ENCODE assay signal across 1 cellular context in the genomic region with DNA sequence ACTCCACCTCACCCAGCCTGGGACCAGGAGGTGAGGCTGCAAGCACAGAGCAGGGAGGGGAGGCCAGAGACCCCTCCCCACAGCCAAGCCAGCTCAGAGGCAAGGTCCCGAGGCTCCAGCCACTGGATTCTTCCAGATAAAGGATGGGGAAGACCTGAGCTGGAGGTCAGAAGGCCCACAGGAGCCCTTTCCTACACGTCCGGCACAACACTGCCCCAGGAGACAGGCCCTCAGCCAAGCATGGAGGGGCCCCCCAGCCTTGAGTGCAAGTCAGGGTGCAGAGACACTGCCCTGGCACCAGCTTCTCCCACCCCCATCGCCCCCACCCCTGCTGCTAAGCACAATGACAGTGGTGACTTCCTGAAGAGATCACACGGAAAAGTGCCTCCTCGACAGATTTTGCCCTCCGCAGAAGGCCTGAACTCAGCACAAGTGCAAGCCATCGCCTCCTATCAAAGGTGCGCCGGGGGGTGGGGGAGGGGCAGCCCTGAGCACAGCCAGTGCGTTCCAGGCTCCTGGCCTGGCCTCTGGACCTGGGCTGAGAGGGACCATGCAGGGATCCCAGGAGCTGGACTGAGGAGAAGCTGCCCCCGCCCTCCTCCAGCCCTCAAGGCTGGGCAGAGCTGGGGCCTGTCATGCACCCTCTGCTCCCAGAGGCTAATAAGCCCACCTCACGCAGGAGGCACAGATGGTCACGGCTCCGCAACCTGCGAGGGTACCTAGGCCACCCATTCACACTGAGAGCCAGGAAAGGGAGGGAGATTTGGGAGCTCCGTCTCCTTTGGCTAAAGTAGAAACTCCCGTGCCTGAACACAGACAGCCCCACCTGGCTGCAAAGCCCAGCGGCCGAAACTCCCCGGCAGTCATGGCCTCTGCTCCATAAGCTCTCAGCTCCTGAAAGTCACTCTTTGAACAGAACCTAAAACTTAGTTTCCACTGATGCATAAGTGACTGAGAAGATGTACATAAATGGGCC.
A peak's percentile ranks its signal among the peaks of the same experiment; 100 is the strongest.
TF ChIP-seq lines count a peak whose summit lies in the region.

No MANE protein-coding gene starts in this region.

TF ChIP-seq in HepG2, 621 proteins besides CTCF, POLR2A, EP300 and RAD21 (continued from another document and continues in another):
- no peak for TF ChIP-seq SMAD9 (CRISPR knock-in tag; IDR thresholded peaks at IDR 0.05)
- TF ChIP-seq, protein P1, sequence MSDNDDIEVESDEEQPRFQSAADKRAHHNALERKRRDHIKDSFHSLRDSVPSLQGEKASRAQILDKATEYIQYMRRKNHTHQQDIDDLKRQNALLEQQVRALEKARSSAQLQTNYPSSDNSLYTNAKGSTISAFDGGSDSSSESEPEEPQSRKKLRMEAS (IDR thresholded peaks at IDR 0.05), result peak; percentile 48; the same call in 1 of the 2 replicates
- TF ChIP-seq FOXP1 (IDR thresholded peaks at IDR 0.05), result no peak
- no peak for TF ChIP-seq FOXP1 (CRISPR knock-in tag; IDR thresholded peaks at IDR 0.05)
- no peak; the same call in 1 of the 2 replicates for TF ChIP-seq AHR (CRISPR knock-in tag; IDR thresholded peaks at IDR 0.05)
- peak; percentile 35; the same call in 1 of the 2 replicates for TF ChIP-seq YEATS4 (CRISPR knock-in tag; IDR thresholded peaks at IDR 0.05; ENCODE audit: borderline replicate concordance)
- no peak for TF ChIP-seq PHF5A (CRISPR knock-in tag; IDR thresholded peaks at IDR 0.05; ENCODE audit: low read depth, unreplicated experiment)
- TF ChIP-seq PHF20 (CRISPR knock-in tag; IDR thresholded peaks at IDR 0.05), result no peak
- no peak for TF ChIP-seq ASH2L (IDR thresholded peaks at IDR 0.05; ENCODE audit: insufficient read length, low read depth, low read length)
- TF ChIP-seq ZNF205 (CRISPR knock-in tag; IDR thresholded peaks at IDR 0.05), result no peak
- TF ChIP-seq PRDM15 (CRISPR knock-in tag; IDR thresholded peaks at IDR 0.05), result peak; percentile 68; the same call in 1 of the 2 replicates
- TF ChIP-seq ZNF605 (CRISPR knock-in tag; IDR thresholded peaks at IDR 0.05), result 0 out of 2 replicates have a peak, but pooled peaks have one; percentile 14
- TF ChIP-seq ZNF547 (CRISPR knock-in tag; IDR thresholded peaks at IDR 0.05), result no peak
- TF ChIP-seq HNRNPUL1 (IDR thresholded peaks at IDR 0.05; ENCODE audit: low read depth, low read length), result no peak
- TF ChIP-seq POGZ (CRISPR knock-in tag; IDR thresholded peaks at IDR 0.05), result no peak
- TF ChIP-seq, protein P2, sequence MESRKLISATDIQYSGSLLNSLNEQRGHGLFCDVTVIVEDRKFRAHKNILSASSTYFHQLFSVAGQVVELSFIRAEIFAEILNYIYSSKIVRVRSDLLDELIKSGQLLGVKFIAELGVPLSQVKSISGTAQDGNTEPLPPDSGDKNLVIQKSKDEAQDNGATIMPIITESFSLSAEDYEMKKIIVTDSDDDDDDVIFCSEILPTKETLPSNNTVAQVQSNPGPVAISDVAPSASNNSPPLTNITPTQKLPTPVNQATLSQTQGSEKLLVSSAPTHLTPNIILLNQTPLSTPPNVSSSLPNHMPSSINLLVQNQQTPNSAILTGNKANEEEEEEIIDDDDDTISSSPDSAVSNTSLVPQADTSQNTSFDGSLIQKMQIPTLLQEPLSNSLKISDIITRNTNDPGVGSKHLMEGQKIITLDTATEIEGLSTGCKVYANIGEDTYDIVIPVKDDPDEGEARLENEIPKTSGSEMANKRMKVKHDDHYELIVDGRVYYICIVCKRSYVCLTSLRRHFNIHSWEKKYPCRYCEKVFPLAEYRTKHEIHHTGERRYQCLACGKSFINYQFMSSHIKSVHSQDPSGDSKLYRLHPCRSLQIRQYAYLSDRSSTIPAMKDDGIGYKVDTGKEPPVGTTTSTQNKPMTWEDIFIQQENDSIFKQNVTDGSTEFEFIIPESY (CRISPR knock-in tag; IDR thresholded peaks at IDR 0.05), result 0 out of 2 replicates have a peak, but pooled peaks have one; percentile 5
- peak; percentile 45; the same call in 1 of the 2 replicates for TF ChIP-seq ARNTL (CRISPR knock-in tag; IDR thresholded peaks at IDR 0.05)
- TF ChIP-seq KMT2B (CRISPR knock-in tag; IDR thresholded peaks at IDR 0.05), result no peak
- 0 out of 2 replicates have a peak, but pooled peaks have one; percentile 23 for TF ChIP-seq ZBTB7B (CRISPR knock-in tag; IDR thresholded peaks at IDR 0.05)
- TF ChIP-seq, protein P3, sequence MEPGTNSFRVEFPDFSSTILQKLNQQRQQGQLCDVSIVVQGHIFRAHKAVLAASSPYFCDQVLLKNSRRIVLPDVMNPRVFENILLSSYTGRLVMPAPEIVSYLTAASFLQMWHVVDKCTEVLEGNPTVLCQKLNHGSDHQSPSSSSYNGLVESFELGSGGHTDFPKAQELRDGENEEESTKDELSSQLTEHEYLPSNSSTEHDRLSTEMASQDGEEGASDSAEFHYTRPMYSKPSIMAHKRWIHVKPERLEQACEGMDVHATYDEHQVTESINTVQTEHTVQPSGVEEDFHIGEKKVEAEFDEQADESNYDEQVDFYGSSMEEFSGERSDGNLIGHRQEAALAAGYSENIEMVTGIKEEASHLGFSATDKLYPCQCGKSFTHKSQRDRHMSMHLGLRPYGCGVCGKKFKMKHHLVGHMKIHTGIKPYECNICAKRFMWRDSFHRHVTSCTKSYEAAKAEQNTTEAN (CRISPR knock-in tag; conservative IDR thresholded peaks at IDR 0.05), result no peak
- TF ChIP-seq, protein P4, sequence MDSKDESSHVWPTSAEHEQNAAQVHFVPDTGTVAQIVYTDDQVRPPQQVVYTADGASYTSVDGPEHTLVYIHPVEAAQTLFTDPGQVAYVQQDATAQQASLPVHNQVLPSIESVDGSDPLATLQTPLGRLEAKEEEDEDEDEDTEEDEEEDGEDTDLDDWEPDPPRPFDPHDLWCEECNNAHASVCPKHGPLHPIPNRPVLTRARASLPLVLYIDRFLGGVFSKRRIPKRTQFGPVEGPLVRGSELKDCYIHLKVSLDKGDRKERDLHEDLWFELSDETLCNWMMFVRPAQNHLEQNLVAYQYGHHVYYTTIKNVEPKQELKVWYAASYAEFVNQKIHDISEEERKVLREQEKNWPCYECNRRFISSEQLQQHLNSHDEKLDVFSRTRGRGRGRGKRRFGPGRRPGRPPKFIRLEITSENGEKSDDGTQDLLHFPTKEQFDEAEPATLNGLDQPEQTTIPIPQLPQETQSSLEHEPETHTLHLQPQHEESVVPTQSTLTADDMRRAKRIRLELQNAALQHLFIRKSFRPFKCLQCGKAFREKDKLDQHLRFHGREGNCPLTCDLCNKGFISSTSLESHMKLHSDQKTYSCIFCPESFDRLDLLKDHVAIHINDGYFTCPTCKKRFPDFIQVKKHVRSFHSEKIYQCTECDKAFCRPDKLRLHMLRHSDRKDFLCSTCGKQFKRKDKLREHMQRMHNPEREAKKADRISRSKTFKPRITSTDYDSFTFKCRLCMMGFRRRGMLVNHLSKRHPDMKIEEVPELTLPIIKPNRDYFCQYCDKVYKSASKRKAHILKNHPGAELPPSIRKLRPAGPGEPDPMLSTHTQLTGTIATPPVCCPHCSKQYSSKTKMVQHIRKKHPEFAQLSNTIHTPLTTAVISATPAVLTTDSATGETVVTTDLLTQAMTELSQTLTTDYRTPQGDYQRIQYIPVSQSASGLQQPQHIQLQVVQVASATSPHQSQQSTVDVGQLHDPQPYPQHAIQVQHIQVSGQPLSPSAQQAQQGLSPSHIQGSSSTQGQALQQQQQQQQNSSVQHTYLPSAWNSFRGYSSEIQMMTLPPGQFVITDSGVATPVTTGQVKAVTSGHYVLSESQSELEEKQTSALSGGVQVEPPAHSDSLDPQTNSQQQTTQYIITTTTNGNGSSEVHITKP (CRISPR knock-in tag; IDR thresholded peaks at IDR 0.05; ENCODE audit: low read depth), result no peak
- no peak for TF ChIP-seq ZFP82 (CRISPR knock-in tag; IDR thresholded peaks at IDR 0.05; ENCODE audit: borderline replicate concordance)
- TF ChIP-seq E2F2 (CRISPR knock-in tag; IDR thresholded peaks at IDR 0.05; ENCODE audit: borderline replicate concordance), result 0 out of 2 replicates have a peak, but pooled peaks have one; percentile 49
- TF ChIP-seq, protein P5, sequence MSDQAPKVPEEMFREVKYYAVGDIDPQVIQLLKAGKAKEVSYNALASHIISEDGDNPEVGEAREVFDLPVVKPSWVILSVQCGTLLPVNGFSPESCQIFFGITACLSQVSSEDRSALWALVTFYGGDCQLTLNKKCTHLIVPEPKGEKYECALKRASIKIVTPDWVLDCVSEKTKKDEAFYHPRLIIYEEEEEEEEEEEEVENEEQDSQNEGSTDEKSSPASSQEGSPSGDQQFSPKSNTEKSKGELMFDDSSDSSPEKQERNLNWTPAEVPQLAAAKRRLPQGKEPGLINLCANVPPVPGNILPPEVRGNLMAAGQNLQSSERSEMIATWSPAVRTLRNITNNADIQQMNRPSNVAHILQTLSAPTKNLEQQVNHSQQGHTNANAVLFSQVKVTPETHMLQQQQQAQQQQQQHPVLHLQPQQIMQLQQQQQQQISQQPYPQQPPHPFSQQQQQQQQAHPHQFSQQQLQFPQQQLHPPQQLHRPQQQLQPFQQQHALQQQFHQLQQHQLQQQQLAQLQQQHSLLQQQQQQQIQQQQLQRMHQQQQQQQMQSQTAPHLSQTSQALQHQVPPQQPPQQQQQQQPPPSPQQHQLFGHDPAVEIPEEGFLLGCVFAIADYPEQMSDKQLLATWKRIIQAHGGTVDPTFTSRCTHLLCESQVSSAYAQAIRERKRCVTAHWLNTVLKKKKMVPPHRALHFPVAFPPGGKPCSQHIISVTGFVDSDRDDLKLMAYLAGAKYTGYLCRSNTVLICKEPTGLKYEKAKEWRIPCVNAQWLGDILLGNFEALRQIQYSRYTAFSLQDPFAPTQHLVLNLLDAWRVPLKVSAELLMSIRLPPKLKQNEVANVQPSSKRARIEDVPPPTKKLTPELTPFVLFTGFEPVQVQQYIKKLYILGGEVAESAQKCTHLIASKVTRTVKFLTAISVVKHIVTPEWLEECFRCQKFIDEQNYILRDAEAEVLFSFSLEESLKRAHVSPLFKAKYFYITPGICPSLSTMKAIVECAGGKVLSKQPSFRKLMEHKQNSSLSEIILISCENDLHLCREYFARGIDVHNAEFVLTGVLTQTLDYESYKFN (CRISPR knock-in tag; conservative IDR thresholded peaks at IDR 0.05), result peak; percentile 80
- TF ChIP-seq ZNF326 (CRISPR knock-in tag; IDR thresholded peaks at IDR 0.05; ENCODE audit: borderline replicate concordance), result no peak
- peak; percentile 82 for TF ChIP-seq TEAD3 (CRISPR knock-in tag; optimal IDR thresholded peaks at IDR 0.05; ENCODE audit: borderline replicate concordance)
- no peak for TF ChIP-seq SMARCE1 (IDR thresholded peaks at IDR 0.05; ENCODE audit: borderline replicate concordance)
- TF ChIP-seq RBM39 (IDR thresholded peaks at IDR 0.05; ENCODE audit: low read depth, low read length, poor library complexity, severe bottlenecking), result no peak
- TF ChIP-seq ZNF644 (CRISPR knock-in tag; IDR thresholded peaks at IDR 0.05; ENCODE audit: low read depth), result no peak
- no peak for TF ChIP-seq NFKBIZ (CRISPR knock-in tag; IDR thresholded peaks at IDR 0.05)
- no peak for TF ChIP-seq ZNF34 (CRISPR knock-in tag; IDR thresholded peaks at IDR 0.05; ENCODE audit: borderline replicate concordance)
- TF ChIP-seq ZNF749 (CRISPR knock-in tag; IDR thresholded peaks at IDR 0.05; ENCODE audit: borderline replicate concordance), result no peak
- peak; percentile 76; the same call in 1 of the 2 replicates for TF ChIP-seq MTA1 (CRISPR knock-in tag; IDR thresholded peaks at IDR 0.05; ENCODE audit: borderline replicate concordance)
- no peak for TF ChIP-seq ZNF7 (CRISPR knock-in tag; IDR thresholded peaks at IDR 0.05)
- TF ChIP-seq NFE2 (CRISPR knock-in tag; IDR thresholded peaks at IDR 0.05), result no peak
- TF ChIP-seq LCORL (IDR thresholded peaks at IDR 0.05), result no peak
- no peak for TF ChIP-seq LCORL (CRISPR knock-in tag; IDR thresholded peaks at IDR 0.05)
- peak; percentile 48; the same call in 1 of the 2 replicates for TF ChIP-seq ATF7-NPFF (CRISPR knock-in tag; IDR thresholded peaks at IDR 0.05; ENCODE audit: low read depth)
